ENCODE assay signal across 8 cellular contexts in genomic region chr5:217860-218456, GRCh38. TPM values are rescaled to one million over a fixed set of nuclear protein-coding genes. Genes with fewer than 3 reads are reported as not detected.
DNase-seq lines count a peak whose midpoint lies in the region; ATAC-seq and TF ChIP-seq lines count a peak whose summit lies in the region.

TSS of gene CCDC127 (minus strand) at chr5:218153. CDS start at chr5:216849, 1,304 bp downstream.
TSS of gene SDHA (plus strand) at chr5:218320. CDS start at chr5:218356, 36 bp downstream.

- peak within 1 kb of the TSS; percentile 95 for H3K27ac Mint-ChIP-seq in CD8-positive, alpha-beta T cell

- peak in 1 of 2 donors; percentile 59 for TF ChIP-seq POLR2A in lower leg skin (IDR thresholded peaks at IDR 0.05)

- H3K4me1 Mint-ChIP-seq in CD8-positive, alpha-beta T cell (ENCODE audit: low read depth): peaks cover 52% of the 10 kb centered on the region

- peak within 1 kb of the TSS; percentile 52 for H3K4me3 ChIP-seq in CD8-positive, alpha-beta T cell (ENCODE audit: low read depth, low read length)
- H3K4me3 ChIP-seq in dorsolateral prefrontal cortex (peak within 1 kb of the TSS; percentile 66 to 99 (median 94)), lower leg skin (ENCODE audit: low read depth, poor library complexity, severe bottlenecking) (peak within 1 kb of the TSS; percentile 99)

- no peaks in the 10 kb centered on the region for H3K9me3 ChIP-seq in CD8-positive, alpha-beta T cell (ENCODE audit: low read length)

- POLR2A ChIA-PET in CD8-positive, alpha-beta T cell (lab: Charles Lee): interaction anchor here (1.0 to 2.6 kb wide), 4 partner anchors 8 to 255 kb away, joined by 3 to 15 read pairs (median 9); partner anchors contain the start of gene PDCD6

- CTCF ChIA-PET in CD8-positive, alpha-beta T cell (lab: Charles Lee): interaction anchor here (3.3 kb wide), 1 partner anchor 29 kb away, joined by 16 read pairs; no protein-coding TSS in a partner anchor

- H3K36me3 Mint-ChIP-seq in CD8-positive, alpha-beta T cell: peaks cover 37% of the 10 kb centered on the region

- TF ChIP-seq CTCF in CD8-positive, alpha-beta T cell (IDR thresholded peaks at IDR 0.05): peak; percentile 33
- TF ChIP-seq CTCF in dorsolateral prefrontal cortex (IDR thresholded peaks at IDR 0.05 in 54 of 56, conservative IDR thresholded peaks at IDR 0.05 in 2 of 56; ENCODE audit: low read depth in 1 of 56, partially characterized antibody in 56 of 56) (peak; percentile 18 to 78 (median 57)), lower leg skin (IDR thresholded peaks at IDR 0.05) (no peak)

- H3K4me3 Mint-ChIP-seq in CD8-positive, alpha-beta T cell: peak within 1 kb of the TSS; percentile 95

- peaks cover 22% of the 10 kb centered on the region for H3K4me1 ChIP-seq in CD8-positive, alpha-beta T cell (ENCODE audit: insufficient read depth, low read length)

- peak; percentile 85 for ATAC-seq in CD8-positive, alpha-beta T cell
- peak; percentile 68 for ATAC-seq in GM19452 (IDR thresholded peaks at IDR 0.05; ENCODE audit: unreplicated experiment)

- H3K27ac ChIP-seq in CD8-positive, alpha-beta T cell (ENCODE audit: low read depth, low read length): peak within 1 kb of the TSS; percentile 70
- H3K27ac ChIP-seq in dorsolateral prefrontal cortex: peak within 1 kb of the TSS in 58 of 59 donors; percentile 27 to 93 (median 84)

- no peaks in the 10 kb centered on the region for H3K27me3 ChIP-seq in CD8-positive, alpha-beta T cell (ENCODE audit: insufficient read depth, low read length)
- no peaks in the 10 kb centered on the region for H3K27me3 ChIP-seq in dorsolateral prefrontal cortex

- WGBS in lower leg skin, 2 donors: 0 to 1% methylated on average over 31 to 47 of the region's 69 CpGs

- H3K27me3 Mint-ChIP-seq in CD8-positive, alpha-beta T cell (ENCODE audit: low read depth): no peaks in the 10 kb centered on the region

- H3K36me3 ChIP-seq in CD8-positive, alpha-beta T cell (ENCODE audit: insufficient read depth, low read length): no peaks in the 10 kb centered on the region

- no peaks in the 10 kb centered on the region for H3K9me3 Mint-ChIP-seq in CD8-positive, alpha-beta T cell

- intact Hi-C loops in CD8-positive, alpha-beta T cell (cut with DNase I, micrococcal nuclease): loop anchor here (1.0 to 10.0 kb wide), 4 partner anchors 30 to 395 kb away; partner anchors contain the start of genes PDCD6 (in 2 of the 2) and CEP72 (in 1 of the 2)
- intact Hi-C loops in dorsolateral prefrontal cortex (cut with DNase I): loop anchor here in 1 of 2 donors (5.0 kb wide), 1 partner anchor 54 kb away; the partner anchor contains the start of gene PDCD6
- intact Hi-C loops in lower leg skin (cut with DNase I; ENCODE audit: low total_unique reads): no loop called here

- peak; percentile 94 to 99 (median 99) for DNase-seq in CD8-positive, alpha-beta T cell
- DNase-seq in HK-2 (ENCODE audit: unreplicated experiment) (peak; percentile 96), NCI-H774 (lab: John Stamatoyannopoulos, UW) (peak; percentile 97), dorsolateral prefrontal cortex (peak; percentile 79 to 94 (median 91)), lower leg skin (ENCODE audit: low spot score in 2 of 2) (peak; percentile 94 to 99)
- peak; percentile 95 to 96 for DNase-seq in activated CD4-positive, alpha-beta T cell treated with anti-CD3 and anti-CD28 coated beads, Interleukin-2, amount 50 U/mL, for 48 hours
- peak; percentile 97 for DNase-seq in stimulated activated CD4-positive, alpha-beta T cell treated with anti-CD3 and anti-CD28 coated beads, Interleukin-4, amount 100 ng/mL, for 24 hours

RNA-seq across cellular contexts. Expression of gene CCDC127, which starts in this region (rescaled TPM):
- total RNA-seq in CD8-positive, alpha-beta T cell: 1 to 10 TPM; 1.5 to 2.2 TPM
- total RNA-seq in dorsolateral prefrontal cortex (10 to 100 TPM in 91 of 120 experiments, 1 to 10 TPM in 29; 6.3 to 19.1 (median 11.6) TPM), lower leg skin (1 to 10 TPM; 3.0 to 6.2 (median 4.6) TPM)

RNA-seq across cellular contexts. Expression of gene SDHA, which starts in this region (rescaled TPM):
- 100 to 1,000 TPM; 203 to 216 TPM for total RNA-seq in CD8-positive, alpha-beta T cell
- total RNA-seq in dorsolateral prefrontal cortex: 100 to 1,000 TPM; 112 to 251 (median 177) TPM
- 10 to 100 TPM; 59.9 to 70.4 (median 67.8) TPM for total RNA-seq in lower leg skin

Comparison
In these comparisons a context has a peak if more than half of its experiments do, and no peak if none do; other contexts are left out.
1. Peak in every context shown above with its lines: DNase-seq, ATAC-seq, H3K4me3 ChIP-seq and H3K27ac ChIP-seq.
2. CTCF ChIP-seq: peak in CD8-positive, alpha-beta T cell (single experiment) and dorsolateral prefrontal cortex (56 of 56); none in lower leg skin (0 of 3).